In genomic region chr4:139420652-139421051, GRCh38 we compare ENCODE assay signal across 17 cellular contexts.
"Had no signal": no experiment of that assay in that cellular context is flagged by ENCODE, and none has a peak within 500 bp of the region (broad histone marks: within the 10 kb centered on the region; RNA-seq: fewer than 3 reads in every experiment).

No MANE protein-coding gene starts in this region.

- H3K27ac Mint-ChIP-seq: activated CD4-positive, alpha-beta T cell treated with anti-CD3 and anti-CD28 coated beads, Interleukin-2, amount 10 ng/mL, durations not matched to agents 7 days and 5 days; nephron; type B pancreatic cell had no signal

- H3K4me3 ChIP-seq: breast epithelium, gastrocnemius medialis, prostate gland, SK-N-MC had no signal

- DNase-seq: activated CD4-positive, alpha-beta T cell treated with anti-CD3 and anti-CD28 coated beads, Interleukin-2, amount 10 ng/mL, durations not matched to agents 7 days and 5 days; activated CD4-positive, CD25-positive, alpha-beta regulatory T cell; activated T-cell treated with anti-CD3 and anti-CD28 coated beads for 4 hours; aorta; cerebellar nuclear complex; effector CD8-positive, alpha-beta T cell; erythroblast; gastrocnemius medialis; islet precursor cell; mesenchymal stem cell; stimulated activated naive CD8-positive, alpha-beta T cell treated with anti-CD3 and anti-CD28 coated beads, Interleukin-15, Interleukin-2, amounts not matched to agents 100 U/mL and 50 U/mL, for 24 hours had no signal

- H3K27me3 ChIP-seq: breast epithelium, gastrocnemius medialis had no signal

- H3K4me3 Mint-ChIP-seq: activated CD4-positive, alpha-beta T cell treated with anti-CD3 and anti-CD28 coated beads, Interleukin-2, amount 10 ng/mL, durations not matched to agents 7 days and 5 days; nephron; type B pancreatic cell had no signal

- H3K4me1 ChIP-seq: breast epithelium, gastrocnemius medialis, prostate gland had no signal

- H3K9me3 Mint-ChIP-seq: type B pancreatic cell had no signal

- H3K27me3 Mint-ChIP-seq: activated CD4-positive, alpha-beta T cell treated with anti-CD3 and anti-CD28 coated beads, Interleukin-2, amount 10 ng/mL, durations not matched to agents 7 days and 5 days; type B pancreatic cell had no signal

- H3K9me3 ChIP-seq: breast epithelium, gastrocnemius medialis, prostate gland had no signal

- H3K36me3 ChIP-seq: breast epithelium, gastrocnemius medialis, prostate gland had no signal

- H3K27ac ChIP-seq: breast epithelium, prostate gland, SK-N-MC had no signal

- ATAC-seq: gastrocnemius medialis; sciatic nerve; stimulated activated naive CD8-positive, alpha-beta T cell treated with anti-CD3 and anti-CD28 coated beads, Interleukin-15, Interleukin-2, amounts not matched to agents 100 U/mL and 50 U/mL, for 24 hours had no signal
